In the genomic region with DNA sequence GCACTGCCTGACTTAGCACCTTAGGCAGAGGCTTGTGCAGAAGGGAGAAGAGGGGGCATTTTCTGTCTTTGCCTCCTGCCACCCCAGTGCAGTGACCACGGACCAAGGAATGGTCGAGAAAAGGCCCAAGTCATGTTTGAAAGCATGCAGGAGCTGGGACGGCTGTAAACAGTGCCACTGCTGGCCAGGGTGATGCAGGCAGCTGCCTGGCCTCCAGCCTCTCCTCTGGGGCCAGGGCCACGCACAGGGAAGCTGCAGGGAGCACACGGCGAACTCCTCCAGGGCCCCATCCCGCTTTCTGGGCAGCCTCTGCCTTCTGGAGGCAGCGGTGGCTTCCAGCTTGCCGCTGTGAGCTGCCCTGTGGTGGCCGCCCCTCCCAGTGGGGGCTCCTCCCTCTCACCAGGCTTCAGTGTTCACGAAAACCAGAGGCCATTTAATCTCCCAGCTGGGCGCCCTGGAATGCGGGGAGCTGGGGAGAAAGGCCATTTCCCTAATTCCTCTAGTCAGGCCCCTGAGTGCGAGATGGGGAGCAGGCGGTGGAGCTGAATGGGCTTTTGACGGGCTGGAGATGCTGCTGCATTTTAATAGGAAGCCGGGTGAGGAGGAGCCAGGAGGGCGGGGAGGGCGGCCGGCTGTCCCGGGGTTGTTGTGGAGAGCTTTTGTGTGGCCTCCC, we compare ENCODE assay signal across 1 cellular context.
TF ChIP-seq lines count a peak whose summit lies in the region.

No MANE protein-coding gene starts in this region.

TF ChIP-seq in K562, 482 proteins besides CTCF, POLR2A, EP300 and RAD21:
- TF ChIP-seq ZNF79 (CRISPR knock-in tag; IDR thresholded peaks at IDR 0.05; ENCODE audit: low read depth) (no peak), NCOA2 (IDR thresholded peaks at IDR 0.05; ENCODE audit: partially characterized antibody in 2 of 2) (no peak), CHAMP1 (IDR thresholded peaks at IDR 0.05) (no peak), SMAD3 (CRISPR knock-in tag; conservative IDR thresholded peaks at IDR 0.05) (no peak), DPF2 (IDR thresholded peaks at IDR 0.05) (no peak), OTX1 (CRISPR knock-in tag; IDR thresholded peaks at IDR 0.05) (no peak), FOSL1 (tag; conservative IDR thresholded peaks at IDR 0.05) (no peak), ATF2 (CRISPR knock-in tag; IDR thresholded peaks at IDR 0.05) (no peak), DMBX1 (CRISPR knock-in tag; IDR thresholded peaks at IDR 0.05; ENCODE audit: borderline replicate concordance) (no peak), YY1 (IDR thresholded peaks at IDR 0.05; ENCODE audit: borderline replicate concordance in 1 of 3, control insufficient read depth in 1 of 3, extremely low read depth in 1 of 3, insufficient read depth in 3 of 3, insufficient read length in 1 of 3, insufficient replicate concordance in 2 of 3, low read depth in 1 of 3, low read length in 2 of 3) (no peak), NCOA1 (IDR thresholded peaks at IDR 0.05; ENCODE audit: low read depth) (no peak)
- TF ChIP-seq, protein P1, sequence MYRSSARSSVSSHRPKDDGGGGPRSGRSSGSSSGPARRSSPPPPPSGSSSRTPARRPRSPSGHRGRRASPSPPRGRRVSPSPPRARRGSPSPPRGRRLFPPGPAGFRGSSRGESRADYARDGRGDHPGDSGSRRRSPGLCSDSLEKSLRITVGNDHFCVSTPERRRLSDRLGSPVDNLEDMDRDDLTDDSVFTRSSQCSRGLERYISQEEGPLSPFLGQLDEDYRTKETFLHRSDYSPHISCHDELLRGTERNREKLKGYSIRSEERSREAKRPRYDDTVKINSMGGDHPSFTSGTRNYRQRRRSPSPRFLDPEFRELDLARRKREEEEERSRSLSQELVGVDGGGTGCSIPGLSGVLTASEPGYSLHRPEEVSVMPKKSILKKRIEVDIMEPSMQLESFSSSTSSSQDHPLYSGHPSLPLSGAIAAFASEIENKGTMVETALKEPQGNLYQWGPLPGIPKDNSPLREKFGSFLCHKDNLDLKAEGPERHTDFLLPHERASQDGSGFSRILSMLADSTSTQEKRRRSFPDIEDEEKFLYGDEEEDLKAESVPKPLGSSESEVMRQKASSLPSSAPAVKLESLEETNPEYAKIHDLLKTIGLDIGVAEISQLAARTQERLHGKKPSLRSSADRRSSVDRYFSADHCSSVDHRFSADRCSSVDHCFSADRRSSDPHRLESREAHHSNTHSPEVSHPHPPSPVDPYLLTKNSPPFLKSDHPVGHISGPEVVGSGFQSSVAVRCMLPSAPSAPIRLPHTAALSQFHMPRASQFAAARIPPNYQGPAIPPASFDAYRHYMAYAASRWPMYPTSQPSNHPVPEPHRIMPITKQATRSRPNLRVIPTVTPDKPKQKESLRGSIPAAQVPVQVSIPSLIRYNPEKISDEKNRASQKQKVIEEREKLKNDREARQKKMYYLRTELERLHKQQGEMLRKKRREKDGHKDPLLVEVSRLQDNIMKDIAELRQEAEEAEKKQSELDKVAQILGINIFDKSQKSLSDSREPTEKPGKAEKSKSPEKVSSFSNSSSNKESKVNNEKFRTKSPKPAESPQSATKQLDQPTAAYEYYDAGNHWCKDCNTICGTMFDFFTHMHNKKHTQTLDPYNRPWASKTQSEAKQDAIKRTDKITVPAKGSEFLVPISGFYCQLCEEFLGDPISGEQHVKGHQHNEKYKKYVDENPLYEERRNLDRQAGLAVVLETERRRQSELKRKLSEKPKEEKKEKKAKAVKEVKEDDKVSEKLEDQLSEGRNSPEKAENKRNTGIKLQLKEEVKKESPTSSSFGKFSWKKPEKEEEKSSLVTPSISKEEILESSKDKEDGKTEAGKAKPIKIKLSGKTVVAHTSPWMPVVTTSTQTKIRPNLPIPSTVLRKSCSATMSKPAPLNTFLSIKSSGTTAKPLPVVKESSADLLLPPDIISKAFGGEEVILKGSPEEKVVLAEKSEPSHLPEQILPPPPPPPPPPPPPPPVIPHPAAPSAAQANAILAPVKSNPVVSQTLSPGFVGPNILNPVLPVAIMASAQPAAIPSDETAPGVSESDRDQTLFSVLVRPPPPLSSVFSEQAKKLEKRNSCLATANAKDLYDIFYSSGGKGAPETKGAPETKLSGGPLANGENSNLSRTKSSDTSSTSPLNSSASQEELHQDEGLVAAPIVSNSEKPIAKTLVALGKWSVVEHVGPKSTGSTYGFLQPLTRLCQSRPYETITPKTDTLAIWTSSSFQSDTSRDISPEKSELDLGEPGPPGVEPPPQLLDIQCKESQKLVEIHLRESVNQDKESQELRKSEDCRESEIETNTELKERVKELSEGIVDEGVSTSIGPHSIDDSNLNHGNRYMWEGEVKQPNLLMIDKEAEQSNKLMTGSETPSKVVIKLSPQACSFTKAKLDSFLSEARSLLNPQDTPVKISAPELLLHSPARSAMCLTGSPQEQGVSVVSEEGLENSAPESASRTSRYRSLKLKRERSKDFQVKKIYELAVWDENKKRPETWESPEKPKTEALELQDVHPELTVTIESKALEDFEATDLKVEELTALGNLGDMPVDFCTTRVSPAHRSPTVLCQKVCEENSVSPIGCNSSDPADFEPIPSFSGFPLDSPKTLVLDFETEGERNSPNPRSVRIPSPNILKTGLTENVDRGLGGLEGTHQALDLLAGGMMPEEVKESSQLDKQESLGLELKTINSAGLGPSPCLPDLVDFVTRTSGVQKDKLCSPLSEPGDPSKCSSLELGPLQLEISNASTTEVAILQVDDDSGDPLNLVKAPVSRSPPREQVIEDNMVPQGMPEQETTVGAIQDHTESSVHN (IDR thresholded peaks at IDR 0.05; ENCODE audit: borderline replicate concordance in 1 of 2, low read depth in 1 of 2), result no peak
- TF ChIP-seq, protein P2, sequence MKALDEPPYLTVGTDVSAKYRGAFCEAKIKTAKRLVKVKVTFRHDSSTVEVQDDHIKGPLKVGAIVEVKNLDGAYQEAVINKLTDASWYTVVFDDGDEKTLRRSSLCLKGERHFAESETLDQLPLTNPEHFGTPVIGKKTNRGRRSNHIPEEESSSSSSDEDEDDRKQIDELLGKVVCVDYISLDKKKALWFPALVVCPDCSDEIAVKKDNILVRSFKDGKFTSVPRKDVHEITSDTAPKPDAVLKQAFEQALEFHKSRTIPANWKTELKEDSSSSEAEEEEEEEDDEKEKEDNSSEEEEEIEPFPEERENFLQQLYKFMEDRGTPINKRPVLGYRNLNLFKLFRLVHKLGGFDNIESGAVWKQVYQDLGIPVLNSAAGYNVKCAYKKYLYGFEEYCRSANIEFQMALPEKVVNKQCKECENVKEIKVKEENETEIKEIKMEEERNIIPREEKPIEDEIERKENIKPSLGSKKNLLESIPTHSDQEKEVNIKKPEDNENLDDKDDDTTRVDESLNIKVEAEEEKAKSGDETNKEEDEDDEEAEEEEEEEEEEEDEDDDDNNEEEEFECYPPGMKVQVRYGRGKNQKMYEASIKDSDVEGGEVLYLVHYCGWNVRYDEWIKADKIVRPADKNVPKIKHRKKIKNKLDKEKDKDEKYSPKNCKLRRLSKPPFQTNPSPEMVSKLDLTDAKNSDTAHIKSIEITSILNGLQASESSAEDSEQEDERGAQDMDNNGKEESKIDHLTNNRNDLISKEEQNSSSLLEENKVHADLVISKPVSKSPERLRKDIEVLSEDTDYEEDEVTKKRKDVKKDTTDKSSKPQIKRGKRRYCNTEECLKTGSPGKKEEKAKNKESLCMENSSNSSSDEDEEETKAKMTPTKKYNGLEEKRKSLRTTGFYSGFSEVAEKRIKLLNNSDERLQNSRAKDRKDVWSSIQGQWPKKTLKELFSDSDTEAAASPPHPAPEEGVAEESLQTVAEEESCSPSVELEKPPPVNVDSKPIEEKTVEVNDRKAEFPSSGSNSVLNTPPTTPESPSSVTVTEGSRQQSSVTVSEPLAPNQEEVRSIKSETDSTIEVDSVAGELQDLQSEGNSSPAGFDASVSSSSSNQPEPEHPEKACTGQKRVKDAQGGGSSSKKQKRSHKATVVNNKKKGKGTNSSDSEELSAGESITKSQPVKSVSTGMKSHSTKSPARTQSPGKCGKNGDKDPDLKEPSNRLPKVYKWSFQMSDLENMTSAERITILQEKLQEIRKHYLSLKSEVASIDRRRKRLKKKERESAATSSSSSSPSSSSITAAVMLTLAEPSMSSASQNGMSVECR (CRISPR knock-in tag; IDR thresholded peaks at IDR 0.05), result no peak
